ENCODE assay signal across 1 cellular context in the genomic region with DNA sequence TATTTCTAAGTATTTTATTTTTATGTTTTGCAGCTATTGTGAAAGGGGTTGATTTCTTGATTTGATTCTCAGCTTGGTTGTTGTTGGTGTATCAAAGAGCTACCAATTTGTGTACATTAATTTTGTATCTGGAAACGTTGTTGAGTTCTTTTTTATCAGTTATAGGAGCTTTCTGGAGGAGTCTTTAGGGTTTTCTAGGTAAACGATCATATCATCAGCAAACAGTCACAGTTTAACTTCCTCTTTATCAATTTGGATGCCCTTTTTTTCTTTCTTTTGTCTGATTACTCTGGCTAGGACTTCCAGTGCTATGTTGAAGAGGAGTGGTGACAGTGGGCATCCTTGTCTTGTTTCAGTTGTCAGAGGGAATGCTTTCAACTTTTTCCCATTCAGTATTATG. TPM values are rescaled to one million over a fixed set of nuclear protein-coding genes. Genes with fewer than 3 reads are reported as not detected.
"Had no signal": no experiment of that assay in that cellular context is flagged by ENCODE, and none has a peak within 500 bp of the region (broad histone marks: within the 10 kb centered on the region; RNA-seq: fewer than 3 reads in every experiment).

No MANE protein-coding gene starts in this region.

RNA-seq across cellular contexts. Expression of a gene that starts 21.5 kb away (rescaled TPM):
- total RNA-seq: MCF 10A had no signal
